In genomic region chr5:150559088-150559487, GRCh38 we compare ENCODE assay signal across 1 cellular context.
A peak's percentile ranks its signal among the peaks of the same experiment; 100 is the strongest.
TF ChIP-seq lines count a peak whose summit lies in the region.

No MANE protein-coding gene starts in this region.

TF ChIP-seq in HepG2, 621 proteins besides CTCF, POLR2A, EP300 and RAD21 (continued from another document):
- TF ChIP-seq ZBTB4 (CRISPR knock-in tag; IDR thresholded peaks at IDR 0.05; ENCODE audit: borderline replicate concordance) (no peak), POLR2G (IDR thresholded peaks at IDR 0.05; ENCODE audit: low read depth, low read length) (peak; percentile 20; the same call in 1 of the 2 replicates), HIC2 (CRISPR knock-in tag; IDR thresholded peaks at IDR 0.05; ENCODE audit: low read depth) (no peak), ZNF18 (CRISPR knock-in tag; IDR thresholded peaks at IDR 0.05; ENCODE audit: insufficient replicate concordance) (no peak), ZNF800 (CRISPR knock-in tag; IDR thresholded peaks at IDR 0.05) (no peak), PAF1 (CRISPR knock-in tag; IDR thresholded peaks at IDR 0.05) (peak; percentile 84)
- TF ChIP-seq, protein P1, sequence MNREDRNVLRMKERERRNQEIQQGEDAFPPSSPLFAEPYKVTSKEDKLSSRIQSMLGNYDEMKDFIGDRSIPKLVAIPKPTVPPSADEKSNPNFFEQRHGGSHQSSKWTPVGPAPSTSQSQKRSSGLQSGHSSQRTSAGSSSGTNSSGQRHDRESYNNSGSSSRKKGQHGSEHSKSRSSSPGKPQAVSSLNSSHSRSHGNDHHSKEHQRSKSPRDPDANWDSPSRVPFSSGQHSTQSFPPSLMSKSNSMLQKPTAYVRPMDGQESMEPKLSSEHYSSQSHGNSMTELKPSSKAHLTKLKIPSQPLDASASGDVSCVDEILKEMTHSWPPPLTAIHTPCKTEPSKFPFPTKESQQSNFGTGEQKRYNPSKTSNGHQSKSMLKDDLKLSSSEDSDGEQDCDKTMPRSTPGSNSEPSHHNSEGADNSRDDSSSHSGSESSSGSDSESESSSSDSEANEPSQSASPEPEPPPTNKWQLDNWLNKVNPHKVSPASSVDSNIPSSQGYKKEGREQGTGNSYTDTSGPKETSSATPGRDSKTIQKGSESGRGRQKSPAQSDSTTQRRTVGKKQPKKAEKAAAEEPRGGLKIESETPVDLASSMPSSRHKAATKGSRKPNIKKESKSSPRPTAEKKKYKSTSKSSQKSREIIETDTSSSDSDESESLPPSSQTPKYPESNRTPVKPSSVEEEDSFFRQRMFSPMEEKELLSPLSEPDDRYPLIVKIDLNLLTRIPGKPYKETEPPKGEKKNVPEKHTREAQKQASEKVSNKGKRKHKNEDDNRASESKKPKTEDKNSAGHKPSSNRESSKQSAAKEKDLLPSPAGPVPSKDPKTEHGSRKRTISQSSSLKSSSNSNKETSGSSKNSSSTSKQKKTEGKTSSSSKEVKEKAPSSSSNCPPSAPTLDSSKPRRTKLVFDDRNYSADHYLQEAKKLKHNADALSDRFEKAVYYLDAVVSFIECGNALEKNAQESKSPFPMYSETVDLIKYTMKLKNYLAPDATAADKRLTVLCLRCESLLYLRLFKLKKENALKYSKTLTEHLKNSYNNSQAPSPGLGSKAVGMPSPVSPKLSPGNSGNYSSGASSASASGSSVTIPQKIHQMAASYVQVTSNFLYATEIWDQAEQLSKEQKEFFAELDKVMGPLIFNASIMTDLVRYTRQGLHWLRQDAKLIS (CRISPR knock-in tag; IDR thresholded peaks at IDR 0.05) = no peak
- TF ChIP-seq, protein P2, sequence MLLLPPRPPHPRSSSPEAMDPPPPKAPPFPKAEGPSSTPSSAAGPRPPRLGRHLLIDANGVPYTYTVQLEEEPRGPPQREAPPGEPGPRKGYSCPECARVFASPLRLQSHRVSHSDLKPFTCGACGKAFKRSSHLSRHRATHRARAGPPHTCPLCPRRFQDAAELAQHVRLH (CRISPR knock-in tag; IDR thresholded peaks at IDR 0.05; ENCODE audit: borderline replicate concordance, low read depth) = no peak
